Comparison of ENCODE assay signal across 12 cellular contexts in the genomic region with DNA sequence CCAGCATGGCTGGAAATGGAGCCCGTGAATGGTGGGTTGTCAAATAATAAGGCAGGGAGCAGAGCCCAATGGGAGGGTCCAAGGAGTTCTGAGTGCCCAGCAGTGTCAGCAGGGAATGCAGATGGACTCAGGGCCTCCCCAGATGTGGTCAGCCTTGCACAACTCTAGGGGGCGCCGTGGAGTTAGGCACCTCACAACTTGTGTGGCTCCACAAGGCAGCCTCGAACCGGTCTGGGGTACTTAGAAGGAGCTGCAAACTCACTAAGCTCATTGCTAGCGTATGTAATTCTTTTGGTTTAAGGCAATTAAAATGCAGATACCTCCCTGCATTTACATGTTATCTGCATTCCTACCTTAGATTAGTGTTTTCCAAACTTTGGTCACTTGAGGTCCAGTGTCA. TPM values are rescaled to one million over a fixed set of nuclear protein-coding genes. Genes with fewer than 3 reads are reported as not detected.
DNase-seq lines count a peak whose midpoint lies in the region; ATAC-seq and TF ChIP-seq lines count a peak whose summit lies in the region.
"Had no signal": no experiment of that assay in that cellular context is flagged by ENCODE, and none has a peak within 500 bp of the region (broad histone marks: within the 10 kb centered on the region; RNA-seq: fewer than 3 reads in every experiment).

No MANE protein-coding gene starts in this region.

- intact Hi-C loops in upper lobe of right lung (cut with DNase I) = no loop called here

- H3K27me3 ChIP-seq in Peyer's patch = no peaks in the 10 kb centered on the region
- H3K27me3 ChIP-seq in upper lobe of right lung = no peaks in the 10 kb centered on the region

- DNase-seq in stimulated activated naive CD8-positive, alpha-beta T cell treated with anti-CD3 and anti-CD28 coated beads, Interleukin-15, Interleukin-2, amounts not matched to agents 100 U/mL and 50 U/mL, for 24 hours = peak; percentile 51
- DNase-seq in stimulated activated naive CD8-positive, alpha-beta T cell treated with anti-CD3 and anti-CD28 coated beads, Interleukin-15, amount 100 ng/mL, for 72 hours = no peak
- DNase-seq in Peyer's patch (no peak), glutamatergic neuron (no peak), upper lobe of right lung (no peak), NCI-H748 (lab: John Stamatoyannopoulos, UW; ENCODE audit: unreplicated experiment) (no peak)
- no peak for DNase-seq in stimulated activated CD8-positive, alpha-beta memory T cell treated with anti-CD3 and anti-CD28 coated beads, Interleukin-4, amount 100 ng/mL, for 48 hours
- DNase-seq: activated CD4-positive, CD25-positive, alpha-beta regulatory T cell treated with anti-CD3 and anti-CD28 coated beads, Interleukin-2, amount 50 U/mL, for 72 hours; NCI-H2029 had no signal

- H3K36me3 Mint-ChIP-seq in glutamatergic neuron (ENCODE audit: unreplicated experiment) = no peaks in the 10 kb centered on the region

- TF ChIP-seq POLR2A in Peyer's patch (IDR thresholded peaks at IDR 0.05) = no peak

- TF ChIP-seq CTCF in Peyer's patch (IDR thresholded peaks at IDR 0.05) (peak in 1 of 6 experiments; percentile 7), glutamatergic neuron (IDR thresholded peaks at IDR 0.05; ENCODE audit: partially characterized antibody, unreplicated experiment) (peak; percentile 21), upper lobe of right lung (IDR thresholded peaks at IDR 0.05) (peak; percentile 18)

- H3K4me1 ChIP-seq in Peyer's patch (peaks cover 3 to 24% (median 18%) of the 10 kb centered on the region in 4 donors), upper lobe of right lung (peaks cover 19% of the 10 kb centered on the region)

- H3K9me3 ChIP-seq in Peyer's patch (no peaks in the 10 kb centered on the region), upper lobe of right lung (no peaks in the 10 kb centered on the region)

- peaks cover 31% of the 10 kb centered on the region for H3K4me1 Mint-ChIP-seq in stimulated activated naive CD8-positive, alpha-beta T cell treated with anti-CD3 and anti-CD28 coated beads, Interleukin-15, amount 100 ng/mL, for 72 hours
- H3K4me1 Mint-ChIP-seq in glutamatergic neuron (ENCODE audit: low read depth, unreplicated experiment) = peaks cover 3% of the 10 kb centered on the region

- no peak overlapping the region for H3K27ac Mint-ChIP-seq in stimulated activated naive CD8-positive, alpha-beta T cell treated with anti-CD3 and anti-CD28 coated beads, Interleukin-15, amount 100 ng/mL, for 72 hours
- H3K27ac Mint-ChIP-seq in glutamatergic neuron (ENCODE audit: unreplicated experiment) = no peak overlapping the region

- H3K27ac ChIP-seq in Peyer's patch (peak overlapping the region; percentile 13 to 95 (median 58)), upper lobe of right lung (no peak overlapping the region)

- H3K4me3 Mint-ChIP-seq in stimulated activated naive CD8-positive, alpha-beta T cell treated with anti-CD3 and anti-CD28 coated beads, Interleukin-15, amount 100 ng/mL, for 72 hours = no peak overlapping the region
- no peak overlapping the region for H3K4me3 Mint-ChIP-seq in glutamatergic neuron (ENCODE audit: unreplicated experiment)
- H3K4me3 Mint-ChIP-seq: stimulated activated effector memory CD8-positive, alpha-beta T cell treated with anti-CD3 and anti-CD28 coated beads, Interleukin-12 subunit alpha, Interleukin-12 subunit beta, amount 100 ng/mL, for 72 hours had no signal

- H3K36me3 ChIP-seq in Peyer's patch (peaks cover 0 to 60% (median 0%) of the 10 kb centered on the region in 3 donors), upper lobe of right lung (no peaks in the 10 kb centered on the region)

- no peaks in the 10 kb centered on the region for H3K27me3 Mint-ChIP-seq in stimulated activated naive CD8-positive, alpha-beta T cell treated with anti-CD3 and anti-CD28 coated beads, Interleukin-15, amount 100 ng/mL, for 72 hours
- H3K27me3 Mint-ChIP-seq in glutamatergic neuron (ENCODE audit: unreplicated experiment) = peaks cover 6% of the 10 kb centered on the region

- no peak for ATAC-seq in stimulated activated naive CD8-positive, alpha-beta T cell treated with anti-CD3 and anti-CD28 coated beads, Interleukin-15, Interleukin-2, amounts not matched to agents 100 U/mL and 50 U/mL, for 24 hours
- no peak for ATAC-seq in stimulated activated naive CD8-positive, alpha-beta T cell treated with anti-CD3 and anti-CD28 coated beads, Interleukin-15, amount 100 ng/mL, for 72 hours
- ATAC-seq in upper lobe of right lung = no peak
- ATAC-seq in GM21717 (IDR thresholded peaks at IDR 0.05; ENCODE audit: unreplicated experiment) = no peak
- ATAC-seq: stimulated activated effector memory CD8-positive, alpha-beta T cell treated with anti-CD3 and anti-CD28 coated beads, Interleukin-12 subunit alpha, Interleukin-12 subunit beta, amount 100 ng/mL, for 72 hours had no signal

- H3K9me3 Mint-ChIP-seq in stimulated activated naive CD8-positive, alpha-beta T cell treated with anti-CD3 and anti-CD28 coated beads, Interleukin-15, amount 100 ng/mL, for 72 hours = no peaks in the 10 kb centered on the region
- no peaks in the 10 kb centered on the region for H3K9me3 Mint-ChIP-seq in glutamatergic neuron (ENCODE audit: unreplicated experiment)
- H3K9me3 Mint-ChIP-seq: stimulated activated effector memory CD8-positive, alpha-beta T cell treated with anti-CD3 and anti-CD28 coated beads, Interleukin-12 subunit alpha, Interleukin-12 subunit beta, amount 100 ng/mL, for 72 hours had no signal

- peak overlapping the region in 1 of 4 donors; percentile 0 for H3K4me3 ChIP-seq in Peyer's patch
- no peak overlapping the region for H3K4me3 ChIP-seq in upper lobe of right lung

RNA-seq across cellular contexts. Expression of a gene that starts 18.1 kb away (rescaled TPM):
- total RNA-seq in Peyer's patch (100 to 1,000 TPM in 2 of 4 donors, 10 to 100 TPM in 2; 39.8 to 191 (median 93.2) TPM), glutamatergic neuron (ENCODE audit: unreplicated experiment) (1.0 TPM), upper lobe of right lung (43.1 TPM)
- total RNA-seq: osteocyte had no signal

Comparison
In these comparisons a context has a peak if more than half of its experiments do, and no peak if none do; other contexts are left out.
1. RNA of a gene that starts 18.1 kb away (total RNA-seq): 39.8 to 191 TPM in Peyer's patch and 43.1 TPM in upper lobe of right lung (single experiment); 1.0 TPM in glutamatergic neuron (single experiment); every median in the first group is over 10 times any median in the second.